Comparison of ENCODE assay signal across 1 cellular context in genomic region chr15:52294881-52295420, GRCh38.
TF ChIP-seq lines count a peak whose summit lies in the region.

No MANE protein-coding gene starts in this region.

TF ChIP-seq in HepG2, 621 proteins besides CTCF, POLR2A, EP300 and RAD21 (continued from another document):
- TF ChIP-seq ZBTB49 (CRISPR knock-in tag; IDR thresholded peaks at IDR 0.05; ENCODE audit: borderline replicate concordance): no peak
- TF ChIP-seq ZNF556 (CRISPR knock-in tag; IDR thresholded peaks at IDR 0.05; ENCODE audit: borderline replicate concordance): no peak; the same call in 1 of the 2 replicates
- TF ChIP-seq AGO2 (optimal IDR thresholded peaks at IDR 0.05; ENCODE audit: low read depth, low read length): peak; percentile 63
- TF ChIP-seq FIP1L1 (IDR thresholded peaks at IDR 0.05; ENCODE audit: borderline replicate concordance, insufficient read depth, low read depth, low read length): no peak
- TF ChIP-seq ZNF775 (CRISPR knock-in tag; IDR thresholded peaks at IDR 0.05; ENCODE audit: borderline replicate concordance): no peak
- no peak for TF ChIP-seq ZNF17 (CRISPR knock-in tag; IDR thresholded peaks at IDR 0.05)
- no peak for TF ChIP-seq ZNF530 (CRISPR knock-in tag; IDR thresholded peaks at IDR 0.05; ENCODE audit: low read depth)
- TF ChIP-seq DMAP1 (CRISPR knock-in tag; IDR thresholded peaks at IDR 0.05): 0 out of 2 replicates have a peak, but pooled peaks have one; percentile 29
- TF ChIP-seq PRDM15 (CRISPR knock-in tag; IDR thresholded peaks at IDR 0.05): no peak
- 0 out of 2 replicates have a peak, but pooled peaks have one; percentile 39 for TF ChIP-seq NFATC3 (CRISPR knock-in tag; IDR thresholded peaks at IDR 0.05)
- TF ChIP-seq SATB2 (CRISPR knock-in tag; IDR thresholded peaks at IDR 0.05): 0 out of 2 replicates have a peak, but pooled peaks have one; percentile 20
- TF ChIP-seq CENPBD1 (CRISPR knock-in tag; IDR thresholded peaks at IDR 0.05; ENCODE audit: borderline replicate concordance, low read depth): no peak
- TF ChIP-seq ZNF790 (CRISPR knock-in tag; IDR thresholded peaks at IDR 0.05; ENCODE audit: borderline replicate concordance): no peak
- no peak for TF ChIP-seq MXI1 (IDR thresholded peaks at IDR 0.05; ENCODE audit: borderline replicate concordance, low read depth, low read length)
- TF ChIP-seq ZNF674 (CRISPR knock-in tag; IDR thresholded peaks at IDR 0.05; ENCODE audit: low read depth): no peak
- TF ChIP-seq KLF12 (CRISPR knock-in tag; IDR thresholded peaks at IDR 0.05; ENCODE audit: borderline replicate concordance): 0 out of 2 replicates have a peak, but pooled peaks have one; percentile 46
- no peak for TF ChIP-seq ZNF510 (CRISPR knock-in tag; IDR thresholded peaks at IDR 0.05; ENCODE audit: low read depth)
- TF ChIP-seq BCL6 (CRISPR knock-in tag; IDR thresholded peaks at IDR 0.05): no peak
- no peak for TF ChIP-seq FOXK1 (CRISPR knock-in tag; IDR thresholded peaks at IDR 0.05; ENCODE audit: borderline replicate concordance, low read depth)
- TF ChIP-seq CSRNP2 (CRISPR knock-in tag; conservative IDR thresholded peaks at IDR 0.05; ENCODE audit: low read depth): no peak
- peak; percentile 60 for TF ChIP-seq HNRNPL (IDR thresholded peaks at IDR 0.05; ENCODE audit: low read depth, low read length)
- TF ChIP-seq ZNF234 (CRISPR knock-in tag; conservative IDR thresholded peaks at IDR 0.05): no peak
- TF ChIP-seq STAG1 (CRISPR knock-in tag; IDR thresholded peaks at IDR 0.05): no peak
- no peak for TF ChIP-seq ZSCAN30 (CRISPR knock-in tag; IDR thresholded peaks at IDR 0.05)
- no peak for TF ChIP-seq SMYD3 (CRISPR knock-in tag; IDR thresholded peaks at IDR 0.05)
- TF ChIP-seq ATF1 (CRISPR knock-in tag; IDR thresholded peaks at IDR 0.05): no peak
- no peak for TF ChIP-seq ZNF713 (CRISPR knock-in tag; IDR thresholded peaks at IDR 0.05)
- TF ChIP-seq ZFAT (CRISPR knock-in tag; conservative IDR thresholded peaks at IDR 0.05): no peak
- TF ChIP-seq BHLHE40 (IDR thresholded peaks at IDR 0.05; ENCODE audit: low read length): no peak
- no peak for TF ChIP-seq SNAI1 (CRISPR knock-in tag; IDR thresholded peaks at IDR 0.05; ENCODE audit: borderline replicate concordance)
- TF ChIP-seq ZNF652 (CRISPR knock-in tag; IDR thresholded peaks at IDR 0.05; ENCODE audit: borderline replicate concordance, low read depth): no peak
- TF ChIP-seq NBN (conservative IDR thresholded peaks at IDR 0.05): no peak
- TF ChIP-seq ZNF256 (CRISPR knock-in tag; conservative IDR thresholded peaks at IDR 0.05): no peak
- no peak for TF ChIP-seq AKAP8 (CRISPR knock-in tag; IDR thresholded peaks at IDR 0.05)
- no peak for TF ChIP-seq ZNF850 (CRISPR knock-in tag; conservative IDR thresholded peaks at IDR 0.05)
- no peak for TF ChIP-seq CBX2 (IDR thresholded peaks at IDR 0.05; ENCODE audit: low read depth, low read length)
- no peak for TF ChIP-seq CBX2 (CRISPR knock-in tag; IDR thresholded peaks at IDR 0.05; ENCODE audit: low read depth)
- TF ChIP-seq ZNF83 (CRISPR knock-in tag; IDR thresholded peaks at IDR 0.05; ENCODE audit: borderline replicate concordance): no peak
- TF ChIP-seq ZNF251 (CRISPR knock-in tag; IDR thresholded peaks at IDR 0.05): no peak
- no peak for TF ChIP-seq TARDBP (CRISPR knock-in tag; IDR thresholded peaks at IDR 0.05)
- TF ChIP-seq SIX1 (CRISPR knock-in tag; IDR thresholded peaks at IDR 0.05; ENCODE audit: borderline replicate concordance): no peak
- no peak for TF ChIP-seq FOXA1 (IDR thresholded peaks at IDR 0.05)
- no peak for TF ChIP-seq FOXA1 (CRISPR knock-in tag; IDR thresholded peaks at IDR 0.05)
- TF ChIP-seq NR2F6 (IDR thresholded peaks at IDR 0.05): no peak
- TF ChIP-seq NR2F6 (CRISPR knock-in tag; IDR thresholded peaks at IDR 0.05): no peak
- TF ChIP-seq ZSCAN5A (CRISPR knock-in tag; IDR thresholded peaks at IDR 0.05; ENCODE audit: borderline replicate concordance): no peak
- no peak for TF ChIP-seq HES4 (CRISPR knock-in tag; IDR thresholded peaks at IDR 0.05; ENCODE audit: borderline replicate concordance)
- no peak for TF ChIP-seq RXRA (CRISPR knock-in tag; IDR thresholded peaks at IDR 0.05)
